In the genomic region with DNA sequence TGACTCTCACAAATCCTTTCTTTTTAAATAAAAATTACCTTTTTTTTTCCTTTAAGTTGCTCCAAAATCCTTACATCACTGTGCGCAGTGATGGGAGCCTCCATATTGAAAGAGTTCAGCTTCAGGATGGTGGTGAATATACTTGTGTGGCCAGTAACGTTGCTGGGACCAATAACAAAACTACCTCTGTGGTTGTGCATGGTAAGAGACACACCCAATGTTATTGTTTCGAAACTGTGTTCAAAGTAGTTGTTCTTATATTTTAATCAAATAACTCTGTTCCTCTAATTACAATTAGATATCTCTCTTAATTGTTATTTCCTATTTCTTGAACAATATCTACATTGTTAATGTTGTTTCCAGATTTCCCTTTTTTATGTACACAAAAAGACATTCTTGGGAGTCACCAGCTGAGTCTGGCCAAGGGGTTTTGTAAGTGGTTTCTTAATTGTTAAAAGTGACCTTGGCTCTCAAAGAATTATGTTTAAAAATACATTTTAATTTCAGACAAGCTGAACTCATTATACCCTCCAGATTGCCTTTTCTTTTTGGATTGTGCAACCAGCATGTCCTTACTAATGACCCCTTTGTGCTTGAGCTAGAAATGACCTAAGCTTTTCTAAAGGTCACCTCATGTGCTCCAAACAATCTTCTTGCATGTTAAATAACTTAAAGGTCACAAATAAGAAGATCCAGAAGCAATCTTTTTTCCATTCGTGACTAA, we compare ENCODE assay signal across 31 cellular contexts.
DNase-seq lines count a peak whose midpoint lies in the region; ATAC-seq, FAIRE-seq and TF ChIP-seq lines count a peak whose summit lies in the region.
"Had no signal": no experiment of that assay in that cellular context is flagged by ENCODE, and none has a peak within 500 bp of the region (broad histone marks: within the 10 kb centered on the region; RNA-seq: fewer than 3 reads in every experiment).

No MANE protein-coding gene starts in this region.

- H3K4me3 ChIP-seq in A673 (ENCODE audit: low read depth, low read length, poor library complexity, severe bottlenecking) = no peak overlapping the region
- H3K4me3 ChIP-seq in kidney (ENCODE audit: low read length in 2 of 2) = no peak overlapping the region
- no peak overlapping the region for H3K4me3 ChIP-seq in osteoblast (ENCODE audit: insufficient read depth, low read length)
- H3K4me3 ChIP-seq: A549, GM12878, GM23338, right lobe of liver, tibial nerve had no signal

- CTCF ChIA-PET in A673 (lab: Charles Lee) = no interaction called here

- intact Hi-C loops in A673 (cut with micrococcal nuclease; ENCODE audit: unreplicated experiment) (no loop called here), kidney (cut with DNase I) (no loop called here)

- ATAC-seq in stimulated activated naive CD8-positive, alpha-beta T cell treated with anti-CD3 and anti-CD28 coated beads, Interleukin-15, Interleukin-2, amounts not matched to agents 100 U/mL and 50 U/mL, for 24 hours = no peak
- ATAC-seq: A549; CD8-positive, alpha-beta T cell; esophagus mucosa; GM12878; GM23338; right lobe of liver had no signal

- no peaks in the 10 kb centered on the region for H4K20me1 ChIP-seq in osteoblast (ENCODE audit: insufficient read depth, low read length)

- no peak overlapping the region for H3K4me2 ChIP-seq in osteoblast (ENCODE audit: insufficient read depth, low read length)
- H3K4me2 ChIP-seq: A549, GM23338 had no signal

- DNase-seq in A673 (ENCODE audit: low spot score) = no peak
- DNase-seq in RPMI7951 (ENCODE audit: low read depth) = peak; percentile 19
- peak; percentile 58 for DNase-seq in fibroblast of peridontal ligament (ENCODE audit: extremely low read depth)
- DNase-seq in kidney = no peak
- no peak for DNase-seq in OCI-M2 (lab: John Stamatoyannopoulos, UW; ENCODE audit: unreplicated experiment)
- DNase-seq in osteoblast (ENCODE audit: insufficient read length, low spot score, missing footprints) = no peak
- DNase-seq in stimulated activated naive CD8-positive, alpha-beta T cell treated with anti-CD3 and anti-CD28 coated beads, Interleukin-15, Interleukin-2, amounts not matched to agents 100 U/mL and 50 U/mL, for 24 hours = no peak
- DNase-seq in SW 1271 (lab: John Stamatoyannopoulos, UW) = no peak
- DNase-seq: activated CD4-positive, alpha-beta T cell treated with anti-CD3 and anti-CD28 coated beads, Interleukin-2, amount 50 U/mL, for 48 hours; activated CD4-positive, CD25-positive, alpha-beta regulatory T cell treated with anti-CD3 and anti-CD28 coated beads, Interleukin-2, amount 50 U/mL, for 72 hours; activated gamma-delta T cell treated with Interleukin-2 at 50 U/mL for 16 hours; activated T-cell treated with anti-CD3 and anti-CD28 coated beads, Interleukin-2, amount 50 U/mL, for 48 hours; BE2C; CD8-positive, alpha-beta T cell; dermis blood vessel endothelial cell; DMS 273 treated with DMSO at 0.1 percent for 48 hours; glutamatergic neuron; mesendoderm; NCI-H1048; NCI-H1694; NCI-H446 treated with DMSO at 0.1 percent for 48 hours; NCI-H82; right lobe of liver; stimulated activated CD4-positive, alpha-beta T cell treated with anti-CD3 and anti-CD28 coated beads, Interleukin-12 subunit alpha, Interleukin-12 subunit beta, amount 100 ng/mL, for 4 hours; stimulated activated CD4-positive, alpha-beta T cell treated with anti-CD3 and anti-CD28 coated beads, Interleukin-2, amount 100 ng/mL, for 48 hours had no signal

- peaks cover 74% of the 10 kb centered on the region for H3K36me3 ChIP-seq in A673 (ENCODE audit: insufficient read depth, low read length, poor library complexity, severe bottlenecking)
- no peaks in the 10 kb centered on the region for H3K36me3 ChIP-seq in kidney (ENCODE audit: control insufficient read depth in 1 of 2, insufficient read depth in 2 of 2, low read length in 2 of 2)
- no peaks in the 10 kb centered on the region for H3K36me3 ChIP-seq in osteoblast (ENCODE audit: insufficient read depth, low read length)
- H3K36me3 ChIP-seq: BE2C, right lobe of liver, tibial nerve had no signal

- peak; percentile 27 for FAIRE-seq in kidney (lab: Jason Lieb, UNC)
- FAIRE-seq: A549, GM12878, keratinocyte had no signal

- H3K27me3 ChIP-seq in A673 (replicated peaks; ENCODE audit: insufficient read depth, low read depth, low read length, poor library complexity) = no peaks in the 10 kb centered on the region
- H3K27me3 ChIP-seq in osteoblast (ENCODE audit: insufficient read depth, low read length) = no peaks in the 10 kb centered on the region
- H3K27me3 ChIP-seq: BE2C, right lobe of liver, tibial nerve had no signal

- no peaks in the 10 kb centered on the region for H3K79me2 ChIP-seq in osteoblast (ENCODE audit: insufficient read depth, low read length)

- no peaks in the 10 kb centered on the region for H3K9me3 ChIP-seq in A673 (ENCODE audit: low read depth, low read length, poor library complexity, severe bottlenecking)
- H3K9me3 ChIP-seq in kidney (ENCODE audit: control insufficient read depth in 1 of 2, low read length in 2 of 2) = no peaks in the 10 kb centered on the region
- no peaks in the 10 kb centered on the region for H3K9me3 ChIP-seq in osteoblast (ENCODE audit: low read depth, low read length)
- H3K9me3 ChIP-seq: A549, BE2C, right lobe of liver, tibial nerve had no signal

- POLR2A ChIA-PET in A673 (lab: Charles Lee; ENCODE audit: low non-redundant PET) = no interaction called here

- H3K27ac ChIP-seq in A673 (ENCODE audit: low read depth, low read length, poor library complexity, severe bottlenecking) (peak overlapping the region; percentile 5), kidney (ENCODE audit: low read depth in 2 of 2, low read length in 2 of 2) (no peak overlapping the region), osteoblast (ENCODE audit: low read depth, low read length) (no peak overlapping the region)
- H3K27ac ChIP-seq: A549, right lobe of liver, tibial nerve had no signal

- H3K4me1 ChIP-seq in A673 (ENCODE audit: insufficient read depth, low read length, poor library complexity, severe bottlenecking) (peaks cover 45% of the 10 kb centered on the region), kidney (ENCODE audit: control insufficient read depth in 1 of 2, insufficient read depth in 1 of 2, low read depth in 1 of 2, low read length in 2 of 2) (no peaks in the 10 kb centered on the region), osteoblast (ENCODE audit: insufficient read depth, low read length) (no peaks in the 10 kb centered on the region)
- H3K4me1 ChIP-seq: A549, BE2C, right lobe of liver had no signal

- no peak overlapping the region for H2AFZ ChIP-seq in osteoblast (ENCODE audit: low read length)
- H2AFZ ChIP-seq: GM23338 had no signal

- no peak overlapping the region for H3K9ac ChIP-seq in kidney (ENCODE audit: low read length in 2 of 2)

- BruUV-seq in A673 (replicated peaks; lab: Mats Ljungman, UMichigan) = no TSS peak

- no peak for TF ChIP-seq CTCF in A673 (conservative IDR thresholded peaks at IDR 0.05; ENCODE audit: low read depth, low read length)
- no peak for TF ChIP-seq CTCF in kidney (IDR thresholded peaks at IDR 0.05; ENCODE audit: borderline replicate concordance, extremely low read depth, insufficient read depth)
- TF ChIP-seq CTCF in osteoblast (IDR thresholded peaks at IDR 0.05; ENCODE audit: extremely low read depth, low read depth, low read length) = no peak

Comparison
In these comparisons a context has a peak if more than half of its experiments do, and no peak if none do; other contexts are left out.
1. DNase-seq: peak in RPMI7951 (single experiment) and fibroblast of peridontal ligament (single experiment); none in A673 (single experiment), kidney (single experiment), OCI-M2 (single experiment), osteoblast (single experiment), stimulated activated naive CD8-positive, alpha-beta T cell treated with anti-CD3 and anti-CD28 coated beads, Interleukin-15, Interleukin-2, amounts not matched to agents 100 U/mL and 50 U/mL, for 24 hours (single experiment) and SW 1271 (0 of 2).